Comparison of ENCODE assay signal across 8 cellular contexts in the genomic region with DNA sequence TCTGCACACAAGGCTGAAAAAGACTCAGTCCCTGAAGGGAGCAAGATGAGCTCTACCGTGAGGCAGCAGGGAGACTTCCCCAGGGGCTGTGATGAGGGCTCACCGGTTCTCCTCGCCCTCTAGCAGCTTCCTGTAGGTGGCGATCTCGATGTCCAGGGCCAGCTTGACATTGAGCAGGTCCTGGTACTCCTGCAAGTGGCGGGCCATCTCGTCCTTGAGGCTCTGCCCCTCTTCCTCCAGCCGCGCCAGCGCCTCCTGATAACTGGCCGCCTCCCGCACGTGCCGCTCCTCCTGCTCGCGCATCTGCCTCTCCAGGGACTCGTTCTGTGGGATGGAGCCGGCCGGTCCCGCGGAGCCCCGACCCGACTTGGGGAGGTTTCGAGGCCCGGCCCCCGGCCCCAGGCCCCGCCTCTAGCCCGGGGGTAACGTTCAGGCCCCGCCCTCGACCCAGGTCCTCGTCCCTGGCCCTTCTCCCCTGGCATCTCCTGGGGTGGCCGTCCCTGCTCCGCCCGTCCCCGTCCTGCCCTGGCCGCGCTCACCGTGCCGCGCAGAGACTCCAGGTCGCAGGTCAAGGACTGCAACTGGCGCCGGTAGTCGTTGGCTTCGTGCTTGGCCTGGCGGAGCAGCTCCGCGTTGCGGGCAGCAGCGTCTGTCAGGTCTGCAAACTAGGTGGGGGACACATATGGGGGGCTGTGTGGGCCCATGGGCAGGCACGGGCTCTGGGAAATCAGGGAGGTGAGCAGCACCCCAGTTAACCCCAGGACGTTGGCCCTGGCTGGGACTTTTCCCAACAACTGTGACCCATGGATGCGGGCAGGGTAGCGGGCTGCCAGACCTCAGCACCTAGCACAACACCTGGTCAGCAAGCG. TPM values are rescaled to one million over a fixed set of nuclear protein-coding genes. Genes with fewer than 3 reads are reported as not detected.
A peak's percentile ranks its signal among the peaks of the same experiment; 100 is the strongest.
DNase-seq lines count a peak whose midpoint lies in the region; ATAC-seq and TF ChIP-seq lines count a peak whose summit lies in the region.

No MANE protein-coding gene starts in this region.

- no peaks in the 10 kb centered on the region for H3K9me3 ChIP-seq in PC-3 (ENCODE audit: low read length)
- H3K9me3 ChIP-seq in heart right ventricle, result no peaks in the 10 kb centered on the region
- no peaks in the 10 kb centered on the region for H3K9me3 ChIP-seq in psoas muscle

- H3K36me3 ChIP-seq in PC-3 (ENCODE audit: low read depth, low read length) (no peaks in the 10 kb centered on the region), heart right ventricle (no peaks in the 10 kb centered on the region), psoas muscle (ENCODE audit: insufficient read depth in 1 of 2, low read depth in 1 of 2) (no peaks in the 10 kb centered on the region)

- H3K9me3 Mint-ChIP-seq in activated naive CD4-positive, alpha-beta T cell treated with anti-CD3 and anti-CD28 coated beads, Interleukin-2, amount 10 ng/mL, durations not matched to agents 7 days and 5 days, result no peaks in the 10 kb centered on the region

- DNase-seq in activated gamma-delta T cell treated with Interleukin-2 at 50 U/mL for 16 hours (peak; percentile 45), activated gamma-delta T cell (lab: John Stamatoyannopoulos, UW) (no peak), PC-3 (peak; percentile 48), heart right ventricle (peak; percentile 63 to 64), psoas muscle (peak; percentile 40 to 65)
- DNase-seq in activated naive CD4-positive, alpha-beta T cell treated with anti-CD3 and anti-CD28 coated beads, Interleukin-2, amount 10 ng/mL, durations not matched to agents 7 days and 5 days, result peak; percentile 74

- no peaks in the 10 kb centered on the region for H3K9me2 ChIP-seq in PC-3 (replicated peaks; ENCODE audit: low read length)

- H3K4me1 ChIP-seq in PC-3 (ENCODE audit: insufficient read depth, low read length) (peaks cover 30% of the 10 kb centered on the region), heart right ventricle (peaks cover 0 to 32% (median 13%) of the 10 kb centered on the region in 9 donors), psoas muscle (no peaks in the 10 kb centered on the region)

- H3K27me3 ChIP-seq in PC-3 (ENCODE audit: low read length), result no peaks in the 10 kb centered on the region
- H3K27me3 ChIP-seq in heart right ventricle, result peaks cover 0 to 42% (median 12%) of the 10 kb centered on the region in 7 donors
- peaks cover 0 to 29% (median 8%) of the 10 kb centered on the region in 3 donors for H3K27me3 ChIP-seq in psoas muscle (ENCODE audit: insufficient read depth in 3 of 3, low read length in 2 of 3)

- CTCF ChIA-PET in PC-3 (lab: Charles Lee), result interaction anchor here (0.5 to 2.5 kb wide), 4 partner anchors 9 to 323 kb away, joined by 3 to 13 read pairs (median 4); no protein-coding TSS in a partner anchor
- CTCF ChIA-PET in activated naive CD4-positive, alpha-beta T cell treated with anti-CD3 and anti-CD28 coated beads, Interleukin-2, amount 10 ng/mL, durations not matched to agents 7 days and 5 days (lab: Charles Lee), result interaction anchor here (0.5 to 1.6 kb wide), 11 partner anchors 9 to 346 kb away, joined by 3 to 6 read pairs (median 4); no protein-coding TSS in a partner anchor

- no peak overlapping the region for H2AFZ ChIP-seq in PC-3 (ENCODE audit: low read length)

- ATAC-seq in PC-3, result no peak; the same call in 1 of the 2 replicates
- peak; percentile 57 to 85 (median 80) for ATAC-seq in heart right ventricle
- peak; percentile 36 to 79 (median 64) for ATAC-seq in psoas muscle
- ATAC-seq in HG02588 (IDR thresholded peaks at IDR 0.05; ENCODE audit: unreplicated experiment), result no peak
- ATAC-seq in GM21576 (IDR thresholded peaks at IDR 0.05; ENCODE audit: unreplicated experiment), result no peak

- no peak overlapping the region for H3K9ac ChIP-seq in PC-3 (ENCODE audit: low read length)

- H3K27ac ChIP-seq in PC-3 (ENCODE audit: low read length) (no peak overlapping the region), heart right ventricle (peak overlapping the region in 8 of 10 donors; percentile 28 to 73 (median 44)), psoas muscle (no peak overlapping the region)

- TF ChIP-seq CTCF in PC-3 (conservative IDR thresholded peaks at IDR 0.05; ENCODE audit: low read depth, low read length), result peak; percentile 61
- TF ChIP-seq CTCF in heart right ventricle (IDR thresholded peaks at IDR 0.05), result peak; percentile 23 to 69 (median 56)
- TF ChIP-seq CTCF in psoas muscle (IDR thresholded peaks at IDR 0.05), result peak; percentile 45

- no peaks in the 10 kb centered on the region for H3K36me3 Mint-ChIP-seq in activated naive CD4-positive, alpha-beta T cell treated with anti-CD3 and anti-CD28 coated beads, Interleukin-2, amount 10 ng/mL, durations not matched to agents 7 days and 5 days

- H3K27ac Mint-ChIP-seq in activated naive CD4-positive, alpha-beta T cell treated with anti-CD3 and anti-CD28 coated beads, Interleukin-2, amount 10 ng/mL, durations not matched to agents 7 days and 5 days, result no peak overlapping the region

- no peaks in the 10 kb centered on the region for H3K79me2 ChIP-seq in PC-3 (ENCODE audit: low read length)

- H3K4me3 Mint-ChIP-seq in activated naive CD4-positive, alpha-beta T cell treated with anti-CD3 and anti-CD28 coated beads, Interleukin-2, amount 10 ng/mL, durations not matched to agents 7 days and 5 days, result peak overlapping the region; percentile 32

- no peaks in the 10 kb centered on the region for H4K20me1 ChIP-seq in PC-3 (ENCODE audit: low read length)

- whole genome bisulfite sequencing in heart right ventricle, 2 donors, result 12 to 14% methylated on average over 56 of the region's 56 CpGs
- WGBS in psoas muscle, 3 donors, result 23 to 27% (median 23%) methylated on average over 52 to 56 of the region's 56 CpGs

- no peaks in the 10 kb centered on the region for H3F3A ChIP-seq in PC-3 (ENCODE audit: low read length, unreplicated experiment)

- POLR2A ChIA-PET in PC-3 (lab: Charles Lee; ENCODE audit: unreplicated experiment), result no interaction called here

- H3K4me2 ChIP-seq in PC-3 (ENCODE audit: low read length), result no peak overlapping the region

- peaks cover 5% of the 10 kb centered on the region for H3K4me1 Mint-ChIP-seq in activated naive CD4-positive, alpha-beta T cell treated with anti-CD3 and anti-CD28 coated beads, Interleukin-2, amount 10 ng/mL, durations not matched to agents 7 days and 5 days

- no TSS peak for BruUV-seq in PC-3 (replicated peaks; lab: Mats Ljungman, UMichigan)

- H3K4me3 ChIP-seq in PC-3 (ENCODE audit: low read length) (no peak overlapping the region), heart right ventricle (peak overlapping the region in 9 of 10 donors; percentile 14 to 52 (median 46)), psoas muscle (peak overlapping the region; percentile 51)

- H3K27me3 Mint-ChIP-seq in activated naive CD4-positive, alpha-beta T cell treated with anti-CD3 and anti-CD28 coated beads, Interleukin-2, amount 10 ng/mL, durations not matched to agents 7 days and 5 days, result peaks cover 89% of the 10 kb centered on the region

- intact Hi-C loops in PC-3 (cut with micrococcal nuclease) (no loop called here), heart right ventricle (cut with DNase I) (loop anchor here in 5 of 10 donors (5.0 to 10.0 kb wide), 2 partner anchors 183 to 186 kb away; no protein-coding TSS in a partner anchor), psoas muscle (cut with DNase I) (loop anchor here in 1 of 2 donors (10.0 kb wide), 1 partner anchor 283 kb away; no protein-coding TSS in a partner anchor)

RNA-seq across cellular contexts. Expression of gene GFAP, which starts 3.9 kb away (rescaled TPM):
- total RNA-seq in PC-3 (2014; rRNA removed) (0.29 and 0.46 TPM in 2 replicates), heart right ventricle (1 to 10 TPM; 3.1 to 8.6 (median 7.4) TPM), psoas muscle (under 1 TPM in 1 of 4 donors, not detected in 3; 0.54 TPM)
- polyA plus RNA-seq in heart right ventricle (1 to 10 TPM; 2.1 to 6.1 TPM), psoas muscle (under 1 TPM; 0.11 to 0.52 (median 0.34) TPM)

RNA-seq across cellular contexts. Expression of gene EFTUD2, which starts 12.1 kb away (rescaled TPM):
- total RNA-seq in PC-3 (2014; rRNA removed), result 227 and 292 TPM in 2 replicates
- total RNA-seq in heart right ventricle, result 10 to 100 TPM; 52.3 to 78.2 (median 62.9) TPM
- 10 to 100 TPM; 21.6 to 54.5 TPM for polyA plus RNA-seq in heart right ventricle
- 100 to 1,000 TPM in 3 of 4 donors, 10 to 100 TPM in 1; 73.7 to 114 (median 103) TPM for total RNA-seq in psoas muscle
- 100 to 1,000 TPM in 1 of 3 donors, 10 to 100 TPM in 2; 46.0 to 102 (median 78.7) TPM for polyA plus RNA-seq in psoas muscle

RNA-seq across cellular contexts. Expression of gene KIF18B, which starts 36.2 kb away (rescaled TPM):
- total RNA-seq in PC-3 (2014; rRNA removed), result 25.0 and 28.5 TPM in 2 replicates
- total RNA-seq in heart right ventricle, result 1 to 10 TPM in 3 of 10 donors, under 1 TPM in 6, not detected in 1; 0.11 to 4.3 (median 0.20) TPM
- polyA plus RNA-seq in heart right ventricle, result under 1 TPM; 0.04 to 0.80 TPM
- total RNA-seq in psoas muscle, result under 1 TPM in 3 of 4 donors, not detected in 1; 0.07 to 0.17 (median 0.11) TPM
- under 1 TPM in 2 of 3 donors, not detected in 1; 0.01 to 0.03 TPM for polyA plus RNA-seq in psoas muscle

RNA-seq across cellular contexts. Expression of gene C1QL1, which starts 56.7 kb away (rescaled TPM):
- total RNA-seq in PC-3 (2014; rRNA removed) (2.8 and 4.1 TPM in 2 replicates), heart right ventricle (10 to 100 TPM in 2 of 10 donors, 1 to 10 TPM in 5, under 1 TPM in 3; 0.37 to 25.6 (median 1.1) TPM), psoas muscle (not detected)
- polyA plus RNA-seq in heart right ventricle (10 to 100 TPM in 1 of 2 donors, 1 to 10 TPM in 1; 2.2 to 12.7 TPM), psoas muscle (under 1 TPM in 1 of 3 donors, not detected in 2; 0.05 TPM)

Comparison
In these comparisons a context has a peak if more than half of its experiments do, and no peak if none do; other contexts are left out.
1. ATAC-seq: peak in heart right ventricle (8 of 8) and psoas muscle (4 of 4); none in PC-3 (single experiment), HG02588 (single experiment) and GM21576 (single experiment).
2. H3K27ac ChIP-seq: peak in heart right ventricle (8 of 10); none in PC-3 (single experiment) and psoas muscle (single experiment).
3. Peak in every context shown above with its lines, with median percentiles within 50 percentile points of each other: CTCF ChIP-seq.